Comparison of ENCODE assay signal across 8 cellular contexts in genomic region chr6:14129572-14129971, GRCh38. TPM values are rescaled to one million over a fixed set of nuclear protein-coding genes. Genes with fewer than 3 reads are reported as not detected.
DNase-seq lines count a peak whose midpoint lies in the region; ATAC-seq and TF ChIP-seq lines count a peak whose summit lies in the region.

No MANE protein-coding gene starts in this region.

- H3K4me3 ChIP-seq in stomach: no peak overlapping the region

- no peaks in the 10 kb centered on the region for H3K9me3 ChIP-seq in stomach

- TF ChIP-seq POLR2A in stomach (IDR thresholded peaks at IDR 0.05): no peak

- peaks cover 0 to 22% (median 10%) of the 10 kb centered on the region in 4 donors for H3K4me1 ChIP-seq in stomach

- peak in 5 of 7 experiments; percentile 12 to 70 (median 43) for TF ChIP-seq CTCF in stomach (IDR thresholded peaks at IDR 0.05)

- peak; percentile 49 for ATAC-seq in HG03159 (IDR thresholded peaks at IDR 0.05; ENCODE audit: unreplicated experiment)

- peak; percentile 15 for DNase-seq in stimulated activated CD4-positive, alpha-beta T cell treated with anti-CD3 and anti-CD28 coated beads, Interleukin-12 subunit alpha, Interleukin-12 subunit beta, amount 100 ng/mL, for 4 hours
- no peak for DNase-seq in stimulated activated CD4-positive, alpha-beta T cell treated with anti-CD3 and anti-CD28 coated beads, Interleukin-2, amount 100 ng/mL, for 48 hours
- DNase-seq in NOMO-1 treated with dmso at 0.1 percent for 144 hours (lab: John Stamatoyannopoulos, UW; ENCODE audit: unreplicated experiment) (peak; percentile 2), T47D (ENCODE audit: low read depth in 1 of 2, low spot score in 1 of 2) (peak; percentile 46 to 75), islet precursor cell (peak; percentile 76), stomach (peak; percentile 57)
- no peak for DNase-seq in activated CD8-positive, alpha-beta memory T cell treated with anti-CD3 and anti-CD28 coated beads, Interleukin-2, amount 50 U/mL, for 48 hours

- H3K27me3 ChIP-seq in stomach: no peaks in the 10 kb centered on the region

- WGBS in stomach, 5 donors: 15 to 23% (median 16%) methylated on average over 7 of the region's 7 CpGs

- H3K27ac ChIP-seq in stomach: no peak overlapping the region

- in situ Hi-C loops in T47D (cut with HindIII; ENCODE audit: low pct_unique_long_range_greater_than_20kb, low sequenced_read_pairs): no loop called here

- intact Hi-C loops in stomach (cut with DNase I; ENCODE audit: low total_unique reads): no loop called here

- no peak for TF ChIP-seq EP300 in stomach (IDR thresholded peaks at IDR 0.05)

- peaks cover 0 to 8% (median 3%) of the 10 kb centered on the region in 4 donors for H3K36me3 ChIP-seq in stomach

RNA-seq across cellular contexts. Expression of gene CD83, which starts 12.0 kb away (rescaled TPM):
- 1 to 10 TPM in 2 of 5 donors, under 1 TPM in 1, not detected in 2; 0.29 to 9.3 (median 7.5) TPM for total RNA-seq in stomach
- polyA plus RNA-seq in stomach: 1 to 10 TPM; 1.5 to 3.1 (median 3.0) TPM

Comparison
In these comparisons a context has a peak if more than half of its experiments do, and no peak if none do; other contexts are left out.
1. DNase-seq: peak in stimulated activated CD4-positive, alpha-beta T cell treated with anti-CD3 and anti-CD28 coated beads, Interleukin-12 subunit alpha, Interleukin-12 subunit beta, amount 100 ng/mL, for 4 hours (single experiment), NOMO-1 treated with dmso at 0.1 percent for 144 hours (single experiment), T47D (2 of 2), islet precursor cell (single experiment) and stomach (single experiment); none in stimulated activated CD4-positive, alpha-beta T cell treated with anti-CD3 and anti-CD28 coated beads, Interleukin-2, amount 100 ng/mL, for 48 hours (0 of 2) and activated CD8-positive, alpha-beta memory T cell treated with anti-CD3 and anti-CD28 coated beads, Interleukin-2, amount 50 U/mL, for 48 hours (single experiment).